In genomic region chr12:88579572-88579940, GRCh38 we compare ENCODE assay signal across 8 cellular contexts. TPM values are rescaled to one million over a fixed set of nuclear protein-coding genes. Genes with fewer than 3 reads are reported as not detected.
A peak's percentile ranks its signal among the peaks of the same experiment; 100 is the strongest.
DNase-seq lines count a peak whose midpoint lies in the region; ATAC-seq, FAIRE-seq and TF ChIP-seq lines count a peak whose summit lies in the region.

No MANE protein-coding gene starts in this region.

- TF ChIP-seq CTCF in PC-9 (conservative IDR thresholded peaks at IDR 0.05): no peak

- peak overlapping the region; percentile 94 for H3K4me2 ChIP-seq in PC-9

- DNase-seq in H54 (ENCODE audit: insufficient read length, low spot score) (peak; percentile 24), PC-9 (peak in 1 of 2 experiments; percentile 40), mucosa of gallbladder (ENCODE audit: low spot score) (peak; percentile 46), SIG-M5 (lab: John Stamatoyannopoulos, UW) (no peak)
- no peak for DNase-seq in activated CD4-positive, CD25-positive, alpha-beta regulatory T cell (lab: John Stamatoyannopoulos, UW)
- no peak for DNase-seq in activated CD8-positive, alpha-beta memory T cell treated with anti-CD3 and anti-CD28 coated beads for 24 hours

- no peaks in the 10 kb centered on the region for H4K20me1 ChIP-seq in PC-9 (ENCODE audit: insufficient read depth)

- no peaks in the 10 kb centered on the region for H3K9me3 ChIP-seq in PC-9 (ENCODE audit: insufficient read depth, low read depth)
- no peaks in the 10 kb centered on the region for H3K9me3 ChIP-seq in endocrine pancreas (ENCODE audit: control insufficient read depth, low read length)

- peaks cover 13% of the 10 kb centered on the region for H3K4me1 ChIP-seq in PC-9 (replicated peaks; ENCODE audit: insufficient read depth)
- no peaks in the 10 kb centered on the region for H3K4me1 ChIP-seq in endocrine pancreas (ENCODE audit: control insufficient read depth, insufficient read depth, low read length)

- POLR2A ChIA-PET in PC-9 (lab: Charles Lee; ENCODE audit: unreplicated experiment): interaction anchor here (0.5 to 0.7 kb wide), 7 partner anchors 165 to 488 kb away, joined by 3 to 6 read pairs (median 3); no protein-coding TSS in a partner anchor

- no peaks in the 10 kb centered on the region for H3K79me2 ChIP-seq in PC-9 (ENCODE audit: low read depth)

- H3K36me3 ChIP-seq in PC-9 (ENCODE audit: low read depth): no peaks in the 10 kb centered on the region
- H3K36me3 ChIP-seq in endocrine pancreas (ENCODE audit: control insufficient read depth, insufficient read depth, low read length): no peaks in the 10 kb centered on the region

- BruUV-seq in PC-9 (replicated peaks; lab: Mats Ljungman, UMichigan): no TSS peak

- H3K4me3 ChIP-seq in PC-9: peak overlapping the region; percentile 67
- no peak overlapping the region for H3K4me3 ChIP-seq in endocrine pancreas (ENCODE audit: control insufficient read depth, insufficient read depth, low read length)

- no peak overlapping the region for H3K27ac ChIP-seq in PC-9

- FAIRE-seq in H54 (lab: Jason Lieb, UNC): no peak

- intact Hi-C loops in PC-9 (cut with micrococcal nuclease; ENCODE audit: unreplicated experiment): loop anchor here (2.0 to 5.0 kb wide), 3 partner anchors 281 to 437 kb away; partner anchors contain the start of genes CEP290 and TMTC3

- no peaks in the 10 kb centered on the region for H3K9me2 ChIP-seq in PC-9 (ENCODE audit: insufficient read depth)

- H2AFZ ChIP-seq in PC-9: peak overlapping the region; percentile 96

- no peaks in the 10 kb centered on the region for H3F3A ChIP-seq in PC-9 (ENCODE audit: insufficient read depth, low read depth)

- no peak for ATAC-seq in GM19324 (IDR thresholded peaks at IDR 0.05; ENCODE audit: low FRiP score, unreplicated experiment)

- no peaks in the 10 kb centered on the region for H3K27me3 ChIP-seq in PC-9 (ENCODE audit: insufficient read depth, low read depth)
- no peaks in the 10 kb centered on the region for H3K27me3 ChIP-seq in endocrine pancreas (ENCODE audit: control insufficient read depth, insufficient read depth, low read length)

- peak overlapping the region; percentile 30 for H3K9ac ChIP-seq in endocrine pancreas (ENCODE audit: control insufficient read depth, insufficient read depth, low read length)

- CTCF ChIA-PET in PC-9 (lab: Charles Lee): interaction anchor here (0.7 kb wide), 1 partner anchor 192 kb away, joined by 5 read pairs; no protein-coding TSS in a partner anchor

- TF ChIP-seq POLR2A in H54 (IDR thresholded peaks at IDR 0.05; ENCODE audit: low read depth, low read length): no peak

RNA-seq across cellular contexts. Expression of gene KITLG, which starts 0.7 kb away (rescaled TPM):
- total RNA-seq in PC-9 (2021) (15.8 and 17.4 TPM in 2 replicates), mucosa of gallbladder (30.5 TPM)

Comparison
In these comparisons a context has a peak if more than half of its experiments do, and no peak if none do; other contexts are left out.
1. DNase-seq: peak in H54 (single experiment) and mucosa of gallbladder (single experiment); none in activated CD4-positive, CD25-positive, alpha-beta regulatory T cell (0 of 4), SIG-M5 (single experiment) and activated CD8-positive, alpha-beta memory T cell treated with anti-CD3 and anti-CD28 coated beads for 24 hours (single experiment).